Comparison of ENCODE assay signal across 12 cellular contexts in the genomic region with DNA sequence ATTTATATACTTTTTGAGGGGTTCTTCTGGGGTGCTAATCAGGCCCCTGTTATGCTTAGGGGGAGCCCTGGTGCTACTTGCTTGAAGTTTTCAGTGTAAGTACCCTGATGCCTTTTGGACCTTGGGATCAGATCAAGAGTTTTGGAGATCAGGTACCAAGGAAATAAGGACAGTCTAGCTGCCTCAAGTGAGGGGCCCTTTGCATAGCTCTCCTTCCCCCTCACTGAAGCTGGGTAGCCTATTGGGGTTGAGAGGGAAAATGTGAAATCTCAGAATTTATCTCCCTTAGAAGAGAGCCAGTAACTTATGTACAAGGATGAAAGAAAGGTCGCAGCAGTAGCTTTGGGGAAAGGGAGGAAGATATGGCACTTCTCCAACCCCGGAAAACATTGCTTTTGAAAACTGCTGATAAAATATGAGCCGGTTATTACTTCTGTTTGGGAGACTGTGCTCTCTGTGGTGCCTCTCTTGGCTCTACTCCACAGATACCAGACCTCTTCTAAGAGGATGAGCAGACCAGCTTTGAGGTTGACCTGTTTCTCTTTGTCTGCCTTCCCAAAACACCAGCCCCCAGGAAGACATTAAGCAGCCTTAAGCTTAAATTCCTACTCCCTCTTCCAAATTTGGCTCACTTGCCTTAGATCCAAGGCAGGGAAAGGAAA. TPM values are rescaled to one million over a fixed set of nuclear protein-coding genes. Genes with fewer than 3 reads are reported as not detected.
DNase-seq lines count a peak whose midpoint lies in the region; ATAC-seq, FAIRE-seq and TF ChIP-seq lines count a peak whose summit lies in the region.
"Had no signal": no experiment of that assay in that cellular context is flagged by ENCODE, and none has a peak within 500 bp of the region (broad histone marks: within the 10 kb centered on the region; RNA-seq: fewer than 3 reads in every experiment).

No MANE protein-coding gene starts in this region.

- WGBS in trophoblast cell (ENCODE audit: extremely low coverage, insufficient coverage, insufficient read length): no CpG with 5 or more reads among the region's 3 CpGs

- no peak overlapping the region for H3K14ac ChIP-seq in trophoblast cell (ENCODE audit: low read length)

- DNase-seq in GM12891 (ENCODE audit: insufficient read length, low spot score) (no peak), T-cell (no peak), trophoblast cell (no peak), MM.1S (no peak)
- DNase-seq: activated T-cell treated with anti-CD3 and anti-CD28 coated beads, Interleukin-2, amount 50 U/mL, for 72 hours; esophagus squamous epithelium; thyroid gland had no signal

- H2AK5ac ChIP-seq in trophoblast cell (ENCODE audit: low read length): no peak overlapping the region

- H3K27ac Mint-ChIP-seq in T-cell: peak overlapping the region; percentile 52 to 68
- H3K27ac Mint-ChIP-seq in stimulated activated memory B cell treated with anti-CD40 and anti-IgM and Interleukin-4, amounts not matched to agents 10 μg/mL and 1 μg/mL and 100 μg/mL, for 72 hours: no peak overlapping the region

- no peaks in the 10 kb centered on the region for H3K79me1 ChIP-seq in trophoblast cell (ENCODE audit: low read length)

- peaks cover 25% of the 10 kb centered on the region for H3K36me3 Mint-ChIP-seq in T-cell
- H3K36me3 Mint-ChIP-seq in stimulated activated memory B cell treated with anti-CD40 and anti-IgM and Interleukin-4, amounts not matched to agents 10 μg/mL and 1 μg/mL and 100 μg/mL, for 72 hours: peaks cover 36% of the 10 kb centered on the region

- peak overlapping the region; percentile 28 for H3K9ac ChIP-seq in trophoblast cell (ENCODE audit: low read length)
- no peak overlapping the region for H3K9ac ChIP-seq in MM.1S (ENCODE audit: low read length)

- peaks cover 6% of the 10 kb centered on the region; the same call in 1 of the 2 replicates for H3F3A ChIP-seq in MM.1S (ENCODE audit: insufficient read depth, low read length)

- no peak overlapping the region for H3K4ac ChIP-seq in trophoblast cell (ENCODE audit: low read depth, low read length)

- no peaks in the 10 kb centered on the region for H3K9me2 ChIP-seq in MM.1S (replicated peaks; ENCODE audit: insufficient read depth, low read length)

- H3K4me3 ChIP-seq in trophoblast cell (ENCODE audit: low read depth, low read length): no peak overlapping the region
- no peak overlapping the region for H3K4me3 ChIP-seq in MM.1S (ENCODE audit: low read length)
- H3K4me3 ChIP-seq: esophagus squamous epithelium, thyroid gland had no signal

- H4K20me1 ChIP-seq in MM.1S (ENCODE audit: insufficient read depth, low read length): no peaks in the 10 kb centered on the region

- POLR2A ChIA-PET in T-cell (lab: Charles Lee): interaction anchor here in 1 of 2 donors (0.5 to 0.6 kb wide), 2 partner anchors 88 to 94 kb away, joined by 3 to 4 read pairs; no protein-coding TSS in a partner anchor

- H3K4me3 Mint-ChIP-seq in T-cell: no peak overlapping the region
- no peak overlapping the region for H3K4me3 Mint-ChIP-seq in stimulated activated memory B cell treated with anti-CD40 and anti-IgM and Interleukin-4, amounts not matched to agents 10 μg/mL and 1 μg/mL and 100 μg/mL, for 72 hours
- H3K4me3 Mint-ChIP-seq: activated T-cell treated with anti-CD3 and anti-CD28 coated beads, Interleukin-2, amount 50 U/mL, for 72 hours had no signal

- H3K9me3 ChIP-seq in trophoblast cell (ENCODE audit: insufficient read depth, low read depth, low read length) (no peaks in the 10 kb centered on the region), MM.1S (replicated peaks; ENCODE audit: insufficient read depth, low read length) (no peaks in the 10 kb centered on the region)
- H3K9me3 ChIP-seq: esophagus squamous epithelium, thyroid gland had no signal

- H3K4me1 ChIP-seq in trophoblast cell (ENCODE audit: control insufficient read depth in 1 of 2, insufficient read depth in 2 of 2, low read length in 2 of 2) (peaks cover 6 to 12% of the 10 kb centered on the region in 2 experiments), MM.1S (ENCODE audit: low read length) (peaks cover 17% of the 10 kb centered on the region)

- FAIRE-seq in GM12891 (lab: Jason Lieb, UNC): no peak
- FAIRE-seq: bronchial epithelial cell had no signal

- no peak overlapping the region for H3K18ac ChIP-seq in trophoblast cell (ENCODE audit: low read length)

- H3K4me1 Mint-ChIP-seq in T-cell: peaks cover 43 to 58% (median 46%) of the 10 kb centered on the region in 3 donors
- H3K4me1 Mint-ChIP-seq in stimulated activated memory B cell treated with anti-CD40 and anti-IgM and Interleukin-4, amounts not matched to agents 10 μg/mL and 1 μg/mL and 100 μg/mL, for 72 hours: peaks cover 56% of the 10 kb centered on the region

- no peak overlapping the region for H3K27ac ChIP-seq in trophoblast cell (ENCODE audit: low read depth, low read length)
- no peak overlapping the region for H3K27ac ChIP-seq in MM.1S (ENCODE audit: low read length)
- H3K27ac ChIP-seq: esophagus squamous epithelium had no signal

- ATAC-seq in T-cell (replicated peaks in 1 of 4) (no peak), esophagus mucosa (peak; percentile 14), GM19351 (IDR thresholded peaks at IDR 0.05; ENCODE audit: unreplicated experiment) (no peak), GM18868 (IDR thresholded peaks at IDR 0.05; ENCODE audit: unreplicated experiment) (no peak)
- no peak for ATAC-seq in stimulated activated memory B cell treated with anti-CD40 and anti-IgM and Interleukin-4, amounts not matched to agents 10 μg/mL and 1 μg/mL and 100 μg/mL, for 72 hours
- ATAC-seq: activated T-cell treated with anti-CD3 and anti-CD28 coated beads, Interleukin-2, amount 50 U/mL, for 72 hours had no signal

- TF ChIP-seq CTCF in MM.1S (IDR thresholded peaks at IDR 0.05; ENCODE audit: low read length): no peak

- CTCF ChIA-PET in T-cell (lab: Charles Lee): interaction anchor here (0.5 to 2.3 kb wide), 5 partner anchors 25 to 278 kb away, joined by 3 to 7 read pairs (median 3); partner anchors contain the start of gene TARBP2 (in 1 of the 2)

- no peaks in the 10 kb centered on the region for H3K27me3 Mint-ChIP-seq in T-cell
- no peaks in the 10 kb centered on the region for H3K27me3 Mint-ChIP-seq in stimulated activated memory B cell treated with anti-CD40 and anti-IgM and Interleukin-4, amounts not matched to agents 10 μg/mL and 1 μg/mL and 100 μg/mL, for 72 hours

- no peak overlapping the region for H2BK120ac ChIP-seq in trophoblast cell (ENCODE audit: insufficient read depth, low read length, poor library complexity)

- TF ChIP-seq POLR2A in GM12891 (IDR thresholded peaks at IDR 0.05; ENCODE audit: low read depth, low read length): 0 out of 2 replicates have a peak, but pooled peaks have one; percentile 24

- H3K9me3 Mint-ChIP-seq in T-cell: no peaks in the 10 kb centered on the region
- no peaks in the 10 kb centered on the region for H3K9me3 Mint-ChIP-seq in stimulated activated memory B cell treated with anti-CD40 and anti-IgM and Interleukin-4, amounts not matched to agents 10 μg/mL and 1 μg/mL and 100 μg/mL, for 72 hours
- H3K9me3 Mint-ChIP-seq: activated T-cell treated with anti-CD3 and anti-CD28 coated beads, Interleukin-2, amount 50 U/mL, for 72 hours had no signal

- H2BK5ac ChIP-seq in trophoblast cell (ENCODE audit: low read depth, low read length, poor library complexity): no peak overlapping the region

- no peak overlapping the region for H4K8ac ChIP-seq in trophoblast cell (ENCODE audit: low read depth, low read length)

- no peak overlapping the region for H3K23ac ChIP-seq in trophoblast cell (ENCODE audit: low read length)

- no peaks in the 10 kb centered on the region for H3K27me3 ChIP-seq in trophoblast cell (ENCODE audit: insufficient read depth, low read length)
- H3K27me3 ChIP-seq in MM.1S (replicated peaks; ENCODE audit: insufficient read depth, low read length): no peaks in the 10 kb centered on the region
- H3K27me3 ChIP-seq: esophagus squamous epithelium, thyroid gland had no signal

- peaks cover 6 to 16% of the 10 kb centered on the region in 2 experiments for H3K36me3 ChIP-seq in trophoblast cell (ENCODE audit: control insufficient read depth in 1 of 2, insufficient read depth in 2 of 2, low read length in 2 of 2)
- no peaks in the 10 kb centered on the region for H3K36me3 ChIP-seq in MM.1S (replicated peaks; ENCODE audit: insufficient read depth, low read length)

- no peak overlapping the region for H4K91ac ChIP-seq in trophoblast cell (ENCODE audit: low read depth, low read length)

- H4K12ac ChIP-seq in trophoblast cell (ENCODE audit: low read depth, low read length): no peak overlapping the region

- H3K79me2 ChIP-seq in trophoblast cell (ENCODE audit: control insufficient read depth, insufficient read depth, low read length, poor library complexity) (no peaks in the 10 kb centered on the region), MM.1S (ENCODE audit: low read length) (0 out of 2 replicates have a peak, but pooled peaks cover 4% of the 10 kb centered on the region)

- H2AFZ ChIP-seq in trophoblast cell (ENCODE audit: insufficient read depth, low read length, poor library complexity) (no peak overlapping the region), MM.1S (ENCODE audit: low read length) (no peak overlapping the region)

- no peak overlapping the region for H2BK12ac ChIP-seq in trophoblast cell (ENCODE audit: low read length)

- no peak overlapping the region for H3K4me2 ChIP-seq in trophoblast cell (ENCODE audit: low read length)
- no peak overlapping the region for H3K4me2 ChIP-seq in MM.1S (ENCODE audit: low read depth, low read length)

TF ChIP-seq in GM12891, 5 proteins besides CTCF, POLR2A, EP300 and RAD21:
- TF ChIP-seq PAX5 (IDR thresholded peaks at IDR 0.05; ENCODE audit: insufficient read depth, low read length, severe bottlenecking): no peak
- no peak for TF ChIP-seq TAF1 (IDR thresholded peaks at IDR 0.05; ENCODE audit: low read depth, low read length)
- TF ChIP-seq POLR2AphosphoS5 (IDR thresholded peaks at IDR 0.05; ENCODE audit: low read depth, low read length): no peak
- no peak for TF ChIP-seq POU2F2 (IDR thresholded peaks at IDR 0.05; ENCODE audit: low read depth, low read length)
- TF ChIP-seq SPI1 (IDR thresholded peaks at IDR 0.05; ENCODE audit: low read depth, low read length): no peak

RNA-seq across cellular contexts. Expression of gene AMHR2, which starts 8.8 kb away (rescaled TPM):
- polyA plus RNA-seq in GM12891 (2012; ENCODE audit: low read depth, missing spikeins): not detected
- under 1 TPM in 1 of 5 donors, not detected in 4; 0.19 TPM for total RNA-seq in T-cell
- total RNA-seq in esophagus mucosa: not detected
- polyA plus RNA-seq in trophoblast cell (2013): 0.82 and 0.89 TPM in 2 replicates
- total RNA-seq: activated T-cell treated with anti-CD3 and anti-CD28 coated beads, Interleukin-2, amount 50 U/mL, for 72 hours; bronchial epithelial cell had no signal

RNA-seq across cellular contexts. Expression of gene PRR13, which starts 26.6 kb away (rescaled TPM):
- polyA plus RNA-seq in GM12891 (2012; ENCODE audit: low read depth, missing spikeins): 315 TPM
- total RNA-seq in T-cell (100 to 1,000 TPM; 175 to 215 (median 187) TPM), esophagus mucosa (92.0 TPM)
- polyA plus RNA-seq in trophoblast cell (2013): 229 and 234 TPM in 2 replicates

RNA-seq across cellular contexts. Expression of gene SP1, which starts 34.9 kb away (rescaled TPM):
- polyA plus RNA-seq in GM12891 (2012; ENCODE audit: low read depth, missing spikeins): 12.2 TPM
- total RNA-seq in T-cell: 100 to 1,000 TPM in 2 of 5 donors, 10 to 100 TPM in 3; 72.7 to 109 (median 96.6) TPM
- 71.0 TPM for total RNA-seq in esophagus mucosa
- polyA plus RNA-seq in trophoblast cell (2013): 50.5 and 51.4 TPM in 2 replicates

RNA-seq across cellular contexts. Expression of gene PCBP2, which starts 37.0 kb away (rescaled TPM):
- polyA plus RNA-seq in GM12891 (2012; ENCODE audit: low read depth, missing spikeins): 546 TPM
- total RNA-seq in T-cell (1,000 to 10,000 TPM in 2 of 5 donors, 100 to 1,000 TPM in 3; 707 to 1,066 (median 764) TPM), esophagus mucosa (493 TPM)
- polyA plus RNA-seq in trophoblast cell (2013): 585 and 609 TPM in 2 replicates
